ENCODE assay signal across 25 cellular contexts in the genomic region with DNA sequence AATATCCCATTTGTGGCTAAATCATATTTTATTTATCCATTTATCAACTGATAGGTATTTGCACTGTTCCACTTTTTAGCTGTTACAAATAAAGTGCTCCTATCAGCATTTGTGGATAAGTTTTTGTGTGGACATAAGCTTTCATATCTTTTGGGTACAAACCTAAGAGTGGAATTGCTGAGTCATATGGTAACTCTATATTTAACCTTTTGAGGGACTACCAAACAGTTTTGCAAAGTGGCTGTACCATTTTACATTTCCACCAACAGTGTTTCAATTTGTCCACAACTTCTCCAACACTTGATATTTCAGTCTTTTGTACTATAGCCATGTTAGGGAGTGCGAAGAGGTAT. TPM values are rescaled to one million over a fixed set of nuclear protein-coding genes. Genes with fewer than 3 reads are reported as not detected.
DNase-seq lines count a peak whose midpoint lies in the region; ATAC-seq and TF ChIP-seq lines count a peak whose summit lies in the region.
"Had no signal": no experiment of that assay in that cellular context is flagged by ENCODE, and none has a peak within 500 bp of the region (broad histone marks: within the 10 kb centered on the region; RNA-seq: fewer than 3 reads in every experiment).

No MANE protein-coding gene starts in this region.

- ATAC-seq in activated T-cell treated with anti-CD3 and anti-CD28 coated beads, Interleukin-2, amount 50 U/mL, for 72 hours (replicated peaks in 1 of 2), result no peak
- ATAC-seq in GM18517 (IDR thresholded peaks at IDR 0.05; ENCODE audit: unreplicated experiment), result no peak
- ATAC-seq: body of pancreas; stimulated activated effector memory CD8-positive, alpha-beta T cell treated with anti-CD3 and anti-CD28 coated beads, Interleukin-12 subunit alpha, Interleukin-12 subunit beta, amount 100 ng/mL, for 72 hours had no signal

- CTCF ChIA-PET in A673 (lab: Charles Lee), result no interaction called here

- H3K27ac ChIP-seq in A673 (ENCODE audit: low read depth, low read length, poor library complexity, severe bottlenecking), result peak overlapping the region; percentile 70
- peak overlapping the region; percentile 86 for H3K27ac ChIP-seq in SJSA1
- H3K27ac ChIP-seq: body of pancreas, colonic mucosa had no signal

- no peaks in the 10 kb centered on the region for H3K27me3 ChIP-seq in A673 (replicated peaks; ENCODE audit: insufficient read depth, low read depth, low read length, poor library complexity)
- no peaks in the 10 kb centered on the region for H3K27me3 ChIP-seq in SJSA1 (replicated peaks)
- H3K27me3 ChIP-seq: body of pancreas, colonic mucosa, left lung, vagina had no signal

- DNase-seq in A673 (ENCODE audit: low spot score), result no peak
- no peak for DNase-seq in HFFc6
- no peak for DNase-seq in SJSA1 (ENCODE audit: low read depth in 1 of 2, low spot score in 2 of 2)
- peak; percentile 8 for DNase-seq in fibroblast of peridontal ligament (ENCODE audit: extremely low read depth)
- DNase-seq in activated T-cell treated with anti-CD3 and anti-CD28 coated beads, Interleukin-2, amount 50 U/mL, for 72 hours, result no peak
- no peak for DNase-seq in T1000 (lab: John Stamatoyannopoulos, UW)
- DNase-seq in foreskin fibroblast, result no peak
- DNase-seq: activated naive CD8-positive, alpha-beta T cell treated with anti-CD3 and anti-CD28 coated beads for 36 hours; body of pancreas; CD4-positive, CD25-positive, alpha-beta regulatory T cell; colonic mucosa; head of caudate nucleus; NCI-H1417; NCI-H2081 treated with DMSO at 0.1 percent for 48 hours; NCI-H446 treated with DMSO at 0.1 percent for 48 hours; posterior cingulate gyrus had no signal

- H3K27ac Mint-ChIP-seq in HFFc6, result peak overlapping the region; percentile 94
- no peak overlapping the region for H3K27ac Mint-ChIP-seq in activated T-cell treated with anti-CD3 and anti-CD28 coated beads, Interleukin-2, amount 50 U/mL, for 72 hours
- H3K27ac Mint-ChIP-seq: activated naive CD8-positive, alpha-beta T cell treated with anti-CD3 and anti-CD28 coated beads for 36 hours; activated T-helper 2 cell treated with anti-CD3 and anti-CD28 coated beads, Interferon-gamma antibody, Interleukin-2, Interleukin-4, amounts not matched to agents 10 μg/mL and 5 μg/mL and 100 μg/mL, durations not matched to agents 14 hours and 24 hours and 36 hours; CD4-positive, CD25-positive, alpha-beta regulatory T cell; nephron; stimulated activated effector memory CD8-positive, alpha-beta T cell treated with anti-CD3 and anti-CD28 coated beads, Interleukin-12 subunit alpha, Interleukin-12 subunit beta, amount 100 ng/mL, for 72 hours; T-helper 2 cell treated with Interferon-gamma antibody and Interleukin-4, amounts not matched to agents 5 μg/mL and 100 μg/mL, for 36 hours; WTC11 had no signal

- H3K4me1 ChIP-seq in A673 (ENCODE audit: insufficient read depth, low read length, poor library complexity, severe bottlenecking) (peaks cover 7% of the 10 kb centered on the region), SJSA1 (replicated peaks) (peaks cover 22% of the 10 kb centered on the region)
- H3K4me1 ChIP-seq: body of pancreas, colonic mucosa, HAP-1 had no signal

- peaks cover 34% of the 10 kb centered on the region for H3K4me1 Mint-ChIP-seq in HFFc6 (ENCODE audit: low read depth)
- no peaks in the 10 kb centered on the region for H3K4me1 Mint-ChIP-seq in activated T-cell treated with anti-CD3 and anti-CD28 coated beads, Interleukin-2, amount 50 U/mL, for 72 hours (ENCODE audit: low read depth)
- H3K4me1 Mint-ChIP-seq: activated naive CD8-positive, alpha-beta T cell treated with anti-CD3 and anti-CD28 coated beads for 36 hours; CD4-positive, CD25-positive, alpha-beta regulatory T cell; nephron; stimulated activated effector memory CD8-positive, alpha-beta T cell treated with anti-CD3 and anti-CD28 coated beads, Interleukin-12 subunit alpha, Interleukin-12 subunit beta, amount 100 ng/mL, for 72 hours had no signal

- peaks cover 4% of the 10 kb centered on the region for H3K27me3 Mint-ChIP-seq in HFFc6 (ENCODE audit: insufficient read depth)
- H3K27me3 Mint-ChIP-seq in activated T-cell treated with anti-CD3 and anti-CD28 coated beads, Interleukin-2, amount 50 U/mL, for 72 hours (ENCODE audit: low read depth), result no peaks in the 10 kb centered on the region
- H3K27me3 Mint-ChIP-seq: activated naive CD8-positive, alpha-beta T cell treated with anti-CD3 and anti-CD28 coated beads for 36 hours; CD4-positive, CD25-positive, alpha-beta regulatory T cell had no signal

- peaks cover 30% of the 10 kb centered on the region for H3K36me3 Mint-ChIP-seq in HFFc6 (ENCODE audit: low read depth)
- H3K36me3 Mint-ChIP-seq in activated T-cell treated with anti-CD3 and anti-CD28 coated beads, Interleukin-2, amount 50 U/mL, for 72 hours (ENCODE audit: insufficient read depth in 2 of 2), result peaks cover 2 to 6% of the 10 kb centered on the region in 2 donors
- H3K36me3 Mint-ChIP-seq: CD4-positive, CD25-positive, alpha-beta regulatory T cell; stimulated activated effector memory CD8-positive, alpha-beta T cell treated with anti-CD3 and anti-CD28 coated beads, Interleukin-12 subunit alpha, Interleukin-12 subunit beta, amount 100 ng/mL, for 72 hours had no signal

- H3K4me3 ChIP-seq in A673 (ENCODE audit: low read depth, low read length, poor library complexity, severe bottlenecking), result no peak overlapping the region
- no peak overlapping the region for H3K4me3 ChIP-seq in SJSA1
- no peak overlapping the region for H3K4me3 ChIP-seq in foreskin fibroblast (ENCODE audit: low read depth in 1 of 2, low read length in 2 of 2)
- H3K4me3 ChIP-seq: body of pancreas, colonic mucosa, HAP-1, left lung, vagina had no signal

- intact Hi-C loops in A673 (cut with micrococcal nuclease; ENCODE audit: unreplicated experiment), result no loop called here

- H3K36me3 ChIP-seq in A673 (ENCODE audit: insufficient read depth, low read length, poor library complexity, severe bottlenecking) (no peaks in the 10 kb centered on the region), SJSA1 (0 out of 2 replicates have a peak, but pooled peaks cover 3% of the 10 kb centered on the region)
- H3K36me3 ChIP-seq: colonic mucosa, HAP-1, left lung, vagina had no signal

- H3K9me3 ChIP-seq in A673 (ENCODE audit: low read depth, low read length, poor library complexity, severe bottlenecking), result peaks cover 6% of the 10 kb centered on the region
- no peaks in the 10 kb centered on the region for H3K9me3 ChIP-seq in SJSA1 (replicated peaks)
- H3K9me3 ChIP-seq: body of pancreas, colonic mucosa, HAP-1, vagina had no signal

- no TSS peak for BruUV-seq in A673 (replicated peaks; lab: Mats Ljungman, UMichigan)

- POLR2A ChIA-PET in A673 (lab: Charles Lee; ENCODE audit: low non-redundant PET), result no interaction called here

- H3K4me3 Mint-ChIP-seq in HFFc6, result peak overlapping the region; percentile 33; the same call in 1 of the 2 replicates
- no peak overlapping the region for H3K4me3 Mint-ChIP-seq in activated T-cell treated with anti-CD3 and anti-CD28 coated beads, Interleukin-2, amount 50 U/mL, for 72 hours
- H3K4me3 Mint-ChIP-seq: activated naive CD8-positive, alpha-beta T cell treated with anti-CD3 and anti-CD28 coated beads for 36 hours; CD4-positive, CD25-positive, alpha-beta regulatory T cell; nephron; stimulated activated effector memory CD8-positive, alpha-beta T cell treated with anti-CD3 and anti-CD28 coated beads, Interleukin-12 subunit alpha, Interleukin-12 subunit beta, amount 100 ng/mL, for 72 hours; T-helper 2 cell treated with Interferon-gamma antibody and Interleukin-4, amounts not matched to agents 5 μg/mL and 100 μg/mL, for 36 hours; WTC11 had no signal

- H3K9me3 Mint-ChIP-seq in HFFc6, result peaks cover 12% of the 10 kb centered on the region
- H3K9me3 Mint-ChIP-seq in activated T-cell treated with anti-CD3 and anti-CD28 coated beads, Interleukin-2, amount 50 U/mL, for 72 hours, result peaks cover 3 to 7% of the 10 kb centered on the region in 2 donors

- TF ChIP-seq CTCF in A673 (conservative IDR thresholded peaks at IDR 0.05; ENCODE audit: low read depth, low read length) (no peak), HFFc6 (IDR thresholded peaks at IDR 0.05) (no peak), foreskin fibroblast (IDR thresholded peaks at IDR 0.05; ENCODE audit: low read depth, low read length) (no peak)

RNA-seq across cellular contexts. Expression of gene ECHDC1, which starts 23.6 kb away (rescaled TPM):
- 79.7 and 102 TPM in 2 replicates for total RNA-seq in A673 (2021)
- total RNA-seq in HFFc6 (2021; fragmentation: NEBNext Ultra II Directional; extraction: Animal tissue kit (Norgen Biotek cat#: 25700)), result 10 to 100 TPM; 62.2 to 69.9 (median 65.9) TPM
- 47.4 and 81.2 TPM in 2 replicates for total RNA-seq in SJSA1 (2014; rRNA removed; shearing (Covaris generic))
- 10 to 100 TPM; 46.9 to 53.6 TPM for total RNA-seq in activated T-cell treated with anti-CD3 and anti-CD28 coated beads, Interleukin-2, amount 50 U/mL, for 72 hours
